In genomic region chr13:40540707-40541044, GRCh38 we compare ENCODE assay signal across 24 cellular contexts.
DNase-seq lines count a peak whose midpoint lies in the region; ATAC-seq and TF ChIP-seq lines count a peak whose summit lies in the region.
"Had no signal": no experiment of that assay in that cellular context is flagged by ENCODE, and none has a peak within 500 bp of the region (broad histone marks: within the 10 kb centered on the region; RNA-seq: fewer than 3 reads in every experiment).

No MANE protein-coding gene starts in this region.

- no peaks in the 10 kb centered on the region; the same call in 1 of the 2 replicates for H3K9me2 ChIP-seq in PC-9 (ENCODE audit: insufficient read depth)

- H3K4me1 Mint-ChIP-seq in endothelial cell (ENCODE audit: unreplicated experiment): peaks cover 13% of the 10 kb centered on the region

- no peaks in the 10 kb centered on the region for H3K36me3 Mint-ChIP-seq in endothelial cell (ENCODE audit: low read depth, unreplicated experiment)
- H3K36me3 Mint-ChIP-seq: CD14-positive monocyte had no signal

- H4K8ac ChIP-seq in neuronal stem cell (ENCODE audit: low read depth, low read length): no peak overlapping the region

- no peak overlapping the region for H2AFZ ChIP-seq in ACC112 (ENCODE audit: low read length, unreplicated experiment)
- no peak overlapping the region for H2AFZ ChIP-seq in PC-9
- peak overlapping the region; percentile 32 for H2AFZ ChIP-seq in neuronal stem cell (ENCODE audit: low read length)
- H2AFZ ChIP-seq: parathyroid adenoma had no signal

- peaks cover 16% of the 10 kb centered on the region for H3F3A ChIP-seq in PC-9 (ENCODE audit: insufficient read depth, low read depth)

- H2BK120ac ChIP-seq in neuronal stem cell (ENCODE audit: low read depth, low read length): no peak overlapping the region

- H3K36me3 ChIP-seq in ACC112 (ENCODE audit: insufficient read depth, low read length) (no peaks in the 10 kb centered on the region), PC-9 (ENCODE audit: low read depth) (no peaks in the 10 kb centered on the region), neuronal stem cell (replicated peaks in 1 of 2; ENCODE audit: control insufficient read depth in 2 of 2, insufficient read depth in 2 of 2, low read length in 2 of 2) (no peaks in the 10 kb centered on the region), psoas muscle (ENCODE audit: insufficient read depth in 1 of 2, low read depth in 1 of 2) (no peaks in the 10 kb centered on the region)
- H3K36me3 ChIP-seq: uterus had no signal

- H3K4me3 ChIP-seq in ACC112 (ENCODE audit: low read depth, low read length): no peak overlapping the region
- no peak overlapping the region; the same call in 1 of the 2 replicates for H3K4me3 ChIP-seq in PC-9
- no peak overlapping the region for H3K4me3 ChIP-seq in neuronal stem cell (ENCODE audit: low read length in 2 of 2)
- no peak overlapping the region for H3K4me3 ChIP-seq in psoas muscle
- H3K4me3 ChIP-seq: uterus had no signal

- no peak for TF ChIP-seq CTCF in PC-9 (conservative IDR thresholded peaks at IDR 0.05)
- TF ChIP-seq CTCF in endothelial cell (IDR thresholded peaks at IDR 0.05; ENCODE audit: unreplicated experiment): no peak
- no peak for TF ChIP-seq CTCF in psoas muscle (IDR thresholded peaks at IDR 0.05)

- no peak overlapping the region for H3K4ac ChIP-seq in neuronal stem cell (ENCODE audit: low read length)

- WGBS in neuronal stem cell (ENCODE audit: extremely low coverage in 2 of 2, insufficient read length in 2 of 2, insufficient replicate concordance in 1 of 2), 2 donors: no CpG with 5 or more reads among the region's 4 CpGs
- WGBS in psoas muscle, 3 donors: 88 to 91% (median 90%) methylated on average over 4 of the region's 4 CpGs

- H3K14ac ChIP-seq in neuronal stem cell (ENCODE audit: low read length): no peak overlapping the region

- H3K27me3 ChIP-seq in ACC112 (ENCODE audit: insufficient read depth, low read length) (no peaks in the 10 kb centered on the region), PC-9 (ENCODE audit: insufficient read depth, low read depth) (no peaks in the 10 kb centered on the region), neuronal stem cell (ENCODE audit: control insufficient read depth in 3 of 3, insufficient read depth in 3 of 3, low read depth in 1 of 3, low read length in 3 of 3) (no peaks in the 10 kb centered on the region), psoas muscle (ENCODE audit: insufficient read depth in 3 of 3, low read length in 2 of 3) (no peaks in the 10 kb centered on the region)
- H3K27me3 ChIP-seq: uterus had no signal

- H3K9me3 Mint-ChIP-seq in endothelial cell (ENCODE audit: unreplicated experiment): no peaks in the 10 kb centered on the region
- H3K9me3 Mint-ChIP-seq: CD14-positive monocyte had no signal

- H3K9me3 ChIP-seq in PC-9 (ENCODE audit: insufficient read depth, low read depth) (no peaks in the 10 kb centered on the region), neuronal stem cell (replicated peaks in 1 of 2; ENCODE audit: control insufficient read depth in 2 of 2, insufficient read depth in 1 of 2, low read depth in 1 of 2, low read length in 2 of 2) (no peaks in the 10 kb centered on the region), psoas muscle (no peaks in the 10 kb centered on the region)
- H3K9me3 ChIP-seq: uterus had no signal

- no peak overlapping the region for H4K91ac ChIP-seq in neuronal stem cell (ENCODE audit: low read depth, low read length, poor library complexity)

- H2AK5ac ChIP-seq in neuronal stem cell (ENCODE audit: low read depth, low read length): no peak overlapping the region

- peaks cover 15% of the 10 kb centered on the region for H3K4me1 ChIP-seq in ACC112 (ENCODE audit: control insufficient read depth, insufficient read depth, low read length, unreplicated experiment)
- peaks cover 18% of the 10 kb centered on the region for H3K4me1 ChIP-seq in PC-9 (replicated peaks; ENCODE audit: insufficient read depth)
- peaks cover 12 to 19% of the 10 kb centered on the region in 2 donors for H3K4me1 ChIP-seq in neuronal stem cell (ENCODE audit: control insufficient read depth in 2 of 2, insufficient read depth in 1 of 2, low read depth in 1 of 2, low read length in 2 of 2)
- H3K4me1 ChIP-seq in psoas muscle: peaks cover 10% of the 10 kb centered on the region
- H3K4me1 ChIP-seq: parathyroid adenoma, uterus had no signal

- no peaks in the 10 kb centered on the region for H3K79me1 ChIP-seq in neuronal stem cell (ENCODE audit: low read depth, low read length)

- BruUV-seq in PC-9 (replicated peaks; lab: Mats Ljungman, UMichigan): no TSS peak

- intact Hi-C loops in PC-9 (cut with micrococcal nuclease; ENCODE audit: unreplicated experiment): loop anchor here (5.0 kb wide), 1 partner anchor 88 kb away; no protein-coding TSS in a partner anchor
- intact Hi-C loops in psoas muscle (cut with DNase I): no loop called here

- H3K79me2 ChIP-seq in ACC112 (ENCODE audit: control insufficient read depth, insufficient read depth, low read length, unreplicated experiment): no peaks in the 10 kb centered on the region
- H3K79me2 ChIP-seq in PC-9 (ENCODE audit: low read depth): no peaks in the 10 kb centered on the region
- H3K79me2 ChIP-seq: parathyroid adenoma had no signal

- H3K27me3 Mint-ChIP-seq in endothelial cell (ENCODE audit: unreplicated experiment): no peaks in the 10 kb centered on the region
- H3K27me3 Mint-ChIP-seq: T-helper 17 cell had no signal

- H3K4me2 ChIP-seq in PC-9: peak overlapping the region; percentile 59
- H3K4me2 ChIP-seq in neuronal stem cell (ENCODE audit: insufficient read depth, low read length, poor library complexity, severe bottlenecking): no peak overlapping the region

- POLR2A ChIA-PET in PC-9 (lab: Charles Lee; ENCODE audit: unreplicated experiment): interaction anchor here (0.7 kb wide), 1 partner anchor 449 kb away, joined by 5 read pairs; no protein-coding TSS in a partner anchor

- H2BK15ac ChIP-seq in neuronal stem cell (ENCODE audit: low read length): no peak overlapping the region

- H4K20me1 ChIP-seq in PC-9 (ENCODE audit: insufficient read depth): no peaks in the 10 kb centered on the region

- DNase-seq in PC-9: no peak
- no peak for DNase-seq in endothelial cell (ENCODE audit: low spot score)
- no peak for DNase-seq in neuronal stem cell (ENCODE audit: low spot score)
- no peak for DNase-seq in occipital lobe (lab: John Stamatoyannopoulos, UW)
- no peak for DNase-seq in ureter (ENCODE audit: low spot score)
- no peak for DNase-seq in psoas muscle
- DNase-seq: activated CD4-positive, alpha-beta T cell treated with anti-CD3 and anti-CD28 coated beads, Interleukin-2, amount 50 U/mL, for 1 hour; activated CD8-positive, alpha-beta memory T cell treated with anti-CD3 and anti-CD28 coated beads, Interleukin-2, amount 50 U/mL, for 4 hours; activated effector memory CD4-positive, alpha-beta T cell treated with anti-CD3 and anti-CD28 coated beads, Interleukin-2, amount 50 U/mL, for 16 hours; caudate nucleus; glutamatergic neuron; KG1; MV-4-11; NCI-H2029 treated with DMSO at 0.1 percent for 48 hours; NCI-H524 treated with DMSO at 0.1 percent for 48 hours; SHP77 treated with DMSO at 0.1 percent for 48 hours; small intestine; stimulated activated CD4-positive, alpha-beta T cell treated with anti-CD3 and anti-CD28 coated beads, Interleukin-4, amount 100 ng/mL, for 24 hours; T-helper 17 cell; uterus had no signal

- H3K18ac ChIP-seq in neuronal stem cell (ENCODE audit: low read length): no peak overlapping the region

- H3K27ac ChIP-seq in ACC112 (ENCODE audit: low read depth, low read length) (peak overlapping the region; percentile 44), PC-9 (peak overlapping the region; percentile 79), neuronal stem cell (replicated peaks; ENCODE audit: low read length) (no peak overlapping the region), psoas muscle (no peak overlapping the region)
- H3K27ac ChIP-seq: parathyroid adenoma had no signal

- no peak overlapping the region for H3K9ac ChIP-seq in neuronal stem cell (ENCODE audit: low read depth, low read length, poor library complexity)
- H3K9ac ChIP-seq: parathyroid adenoma had no signal

- no peak overlapping the region for H2BK5ac ChIP-seq in neuronal stem cell (ENCODE audit: low read length)

- H3K23ac ChIP-seq in neuronal stem cell (ENCODE audit: low read depth, low read length, poor library complexity): no peak overlapping the region

- ATAC-seq in psoas muscle: no peak
- ATAC-seq in HG02798 (IDR thresholded peaks at IDR 0.05; ENCODE audit: poor library complexity, unreplicated experiment): no peak
- ATAC-seq: T-helper 17 cell had no signal

- CTCF ChIA-PET in PC-9 (lab: Charles Lee): interaction anchor here (0.6 kb wide), 1 partner anchor 65 kb away, joined by 5 read pairs; no protein-coding TSS in a partner anchor

- H2BK12ac ChIP-seq in neuronal stem cell (ENCODE audit: low read length): no peak overlapping the region

- H3K27ac Mint-ChIP-seq in endothelial cell (ENCODE audit: unreplicated experiment): peak overlapping the region; percentile 75
- H3K27ac Mint-ChIP-seq: T-helper 17 cell had no signal

- no peak overlapping the region for H3K4me3 Mint-ChIP-seq in endothelial cell (ENCODE audit: unreplicated experiment)
- H3K4me3 Mint-ChIP-seq: T-helper 17 cell had no signal

Comparison
In these comparisons a context has a peak if more than half of its experiments do, and no peak if none do; other contexts are left out.
1. H3K27ac ChIP-seq: peak in ACC112 (single experiment) and PC-9 (single experiment); none in neuronal stem cell (single experiment) and psoas muscle (single experiment).